Comparison of ENCODE assay signal across 8 cellular contexts in the genomic region with DNA sequence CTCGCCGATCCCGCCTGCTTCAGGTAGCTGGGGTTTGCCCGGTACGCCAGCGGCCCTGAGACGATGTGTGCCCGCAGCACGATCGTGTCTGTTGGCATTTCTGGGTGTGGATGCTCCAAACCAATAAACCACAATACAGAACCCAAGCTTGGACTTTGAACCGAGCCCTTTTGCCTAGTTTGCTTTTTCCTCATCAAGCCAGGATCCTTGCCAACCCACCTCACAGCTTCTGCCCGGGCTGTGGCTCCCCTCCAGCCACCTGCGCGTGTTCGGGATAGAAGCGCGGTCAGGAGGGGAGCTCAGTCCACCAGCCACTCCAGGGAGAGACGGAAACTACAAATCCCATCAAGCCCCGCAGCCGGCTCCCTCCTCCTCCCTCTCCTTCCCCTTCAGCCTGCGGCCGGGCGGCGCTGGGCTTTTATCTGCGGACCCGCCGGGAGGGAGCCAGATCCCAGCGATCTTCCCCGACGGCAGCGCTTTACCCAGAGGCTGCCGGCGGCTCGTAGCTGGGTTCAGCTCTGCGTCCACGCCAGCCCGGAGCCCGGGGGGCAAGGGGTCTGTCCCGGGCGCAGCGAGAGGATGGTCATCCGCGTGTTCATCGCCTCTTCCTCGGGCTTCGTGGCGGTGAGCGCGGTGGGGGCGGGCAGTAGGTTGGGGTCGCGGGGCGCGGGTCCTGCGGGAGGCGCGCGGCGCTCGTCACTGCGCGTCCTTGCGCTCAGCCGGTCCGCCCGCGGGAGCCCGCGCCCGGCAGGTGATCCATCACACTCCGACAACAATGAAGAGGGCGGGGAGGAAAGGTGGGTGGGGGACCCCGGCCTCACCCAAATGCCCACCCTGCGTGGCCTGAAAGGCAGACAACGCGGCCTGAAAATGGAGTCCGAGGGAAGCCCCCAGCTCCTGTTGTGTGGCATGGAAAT. TPM values are rescaled to one million over a fixed set of nuclear protein-coding genes. Genes with fewer than 3 reads are reported as not detected.
A peak's percentile ranks its signal among the peaks of the same experiment; 100 is the strongest.
DNase-seq lines count a peak whose midpoint lies in the region; ATAC-seq, FAIRE-seq and TF ChIP-seq lines count a peak whose summit lies in the region.

Gene SH3BGRL2 (plus strand): TSS at position 447 of the 917 bp plus-strand sequence. CDS start 133 bp downstream, at position 580.

- no peaks in the 10 kb centered on the region for H4K20me1 ChIP-seq in astrocyte (ENCODE audit: insufficient read depth, low read length)
- peaks cover 4% of the 10 kb centered on the region for H4K20me1 ChIP-seq in osteoblast (ENCODE audit: insufficient read depth, low read length)

- peaks cover 10% of the 10 kb centered on the region for H3K4me1 Mint-ChIP-seq in astrocyte (ENCODE audit: low read depth, unreplicated experiment)

- H3K36me3 ChIP-seq in Panc1 (ENCODE audit: control insufficient read depth, insufficient read depth, low read length) (no peaks in the 10 kb centered on the region; the same call in 1 of the 2 replicates), astrocyte (ENCODE audit: insufficient read depth, low read length) (no peaks in the 10 kb centered on the region), osteoblast (ENCODE audit: insufficient read depth, low read length) (no peaks in the 10 kb centered on the region), vagina (no peaks in the 10 kb centered on the region)

- BruUV-seq in Panc1 (replicated peaks; lab: Mats Ljungman, UMichigan): no TSS peak

- H3K27me3 Mint-ChIP-seq in astrocyte (ENCODE audit: low read depth, unreplicated experiment): peaks cover 7% of the 10 kb centered on the region

- peak within 1 kb of the TSS; percentile 96 for H3K4me3 Mint-ChIP-seq in astrocyte (ENCODE audit: unreplicated experiment)

- H3K36me3 Mint-ChIP-seq in astrocyte (ENCODE audit: low read depth, unreplicated experiment): no peaks in the 10 kb centered on the region

- H2AFZ ChIP-seq in astrocyte (ENCODE audit: low read depth, low read length): peak within 1 kb of the TSS; percentile 82
- H2AFZ ChIP-seq in osteoblast (ENCODE audit: low read length): peak within 1 kb of the TSS; percentile 73

- H3K9me3 Mint-ChIP-seq in astrocyte (ENCODE audit: unreplicated experiment): no peaks in the 10 kb centered on the region

- H3K9ac ChIP-seq in astrocyte (ENCODE audit: low read length): peak within 1 kb of the TSS; percentile 77

- H3K9me3 ChIP-seq in Panc1 (ENCODE audit: control insufficient read depth, insufficient read depth, low read depth, low read length): no peaks in the 10 kb centered on the region
- H3K9me3 ChIP-seq in astrocyte (ENCODE audit: insufficient read depth, low read depth, low read length): no peaks in the 10 kb centered on the region
- no peaks in the 10 kb centered on the region for H3K9me3 ChIP-seq in osteoblast (ENCODE audit: low read depth, low read length)
- H3K9me3 ChIP-seq in vagina: no peaks in the 10 kb centered on the region

- CTCF ChIA-PET in Panc1 (lab: Charles Lee): interaction anchor here (0.6 kb wide), 1 partner anchor 179 kb away, joined by 3 read pairs; no protein-coding TSS in a partner anchor

- H3K27ac ChIP-seq in Panc1 (ENCODE audit: low read length): peak within 1 kb of the TSS; percentile 52
- no peak within 1 kb of the TSS for H3K27ac ChIP-seq in astrocyte (ENCODE audit: low read depth, low read length)
- H3K27ac ChIP-seq in osteoblast (ENCODE audit: low read depth, low read length): no peak within 1 kb of the TSS
- H3K27ac ChIP-seq in vagina: peak within 1 kb of the TSS; percentile 71

- H3K4me1 ChIP-seq in Panc1 (ENCODE audit: control insufficient read depth, insufficient read depth, low read length) (peaks cover 6% of the 10 kb centered on the region), astrocyte (ENCODE audit: insufficient read depth, low read length) (peaks cover 14% of the 10 kb centered on the region), osteoblast (ENCODE audit: insufficient read depth, low read length) (peaks cover 2% of the 10 kb centered on the region), vagina (peaks cover 5% of the 10 kb centered on the region)

- ATAC-seq in GM19035 (IDR thresholded peaks at IDR 0.05; ENCODE audit: unreplicated experiment): peak; percentile 70
- peak; percentile 99 for ATAC-seq in Panc1
- peak; percentile 95 to 99 for ATAC-seq in left cardiac atrium

- DNase-seq in Ammon's horn (ENCODE audit: low spot score) (peak; percentile 77), HS-5 (ENCODE audit: low read depth) (peak; percentile 20), Panc1 (ENCODE audit: low read depth, low spot score) (no peak), astrocyte (ENCODE audit: low read depth) (peak; percentile 55), left cardiac atrium (peak; percentile 82), osteoblast (ENCODE audit: insufficient read length, low spot score, missing footprints) (peak; percentile 97), vagina (ENCODE audit: extremely low spot score in 2 of 2) (no peak)

- POLR2A ChIA-PET in Panc1 (lab: Charles Lee): interaction anchor here (0.6 to 1.1 kb wide), 3 partner anchors 11 to 621 kb away, joined by 3 to 5 read pairs (median 4); no protein-coding TSS in a partner anchor

- TF ChIP-seq POLR2A in vagina (IDR thresholded peaks at IDR 0.05): peak in 1 of 2 donors; percentile 58

- H3K27ac Mint-ChIP-seq in astrocyte (ENCODE audit: unreplicated experiment): peak within 1 kb of the TSS; percentile 37

- H3K4me3 ChIP-seq in Panc1 (ENCODE audit: low read depth in 2 of 2, low read length in 2 of 2): peak within 1 kb of the TSS; percentile 76 to 83
- H3K4me3 ChIP-seq in astrocyte (ENCODE audit: insufficient read depth, low read depth, low read length): peak within 1 kb of the TSS; percentile 70
- H3K4me3 ChIP-seq in osteoblast (ENCODE audit: insufficient read depth, low read length): peak within 1 kb of the TSS; percentile 76
- peak within 1 kb of the TSS; percentile 61 to 64 for H3K4me3 ChIP-seq in vagina

- FAIRE-seq in astrocyte (lab: Jason Lieb, UNC): no peak

- H3K79me2 ChIP-seq in astrocyte (ENCODE audit: insufficient read depth, low read length) (no peaks in the 10 kb centered on the region), osteoblast (ENCODE audit: insufficient read depth, low read length) (no peaks in the 10 kb centered on the region)

- intact Hi-C loops in Panc1 (cut with micrococcal nuclease; ENCODE audit: unreplicated experiment) (no loop called here), left cardiac atrium (cut with DNase I) (no loop called here), vagina (cut with DNase I) (no loop called here)

- in situ Hi-C loops in Panc1 (cut with HindIII; ENCODE audit: low pct_unique_long_range_greater_than_20kb, low sequenced_read_pairs): no loop called here

- H3K27me3 ChIP-seq in Panc1 (ENCODE audit: control insufficient read depth, insufficient read depth, low read length) (peaks cover 16% of the 10 kb centered on the region), astrocyte (ENCODE audit: insufficient read depth, low read length) (no peaks in the 10 kb centered on the region), osteoblast (ENCODE audit: insufficient read depth, low read length) (peaks cover 50% of the 10 kb centered on the region), vagina (no peaks in the 10 kb centered on the region)

- H3K4me2 ChIP-seq in astrocyte (ENCODE audit: low read length): peak within 1 kb of the TSS; percentile 92
- H3K4me2 ChIP-seq in osteoblast (ENCODE audit: insufficient read depth, low read length): peak within 1 kb of the TSS; percentile 76

- TF ChIP-seq CTCF in Panc1 (IDR thresholded peaks at IDR 0.05) (no peak), astrocyte (IDR thresholded peaks at IDR 0.05; ENCODE audit: insufficient read depth, low read depth, low read length) (no peak), osteoblast (IDR thresholded peaks at IDR 0.05; ENCODE audit: extremely low read depth, low read depth, low read length) (no peak), vagina (IDR thresholded peaks at IDR 0.05) (no peak)

RNA-seq across cellular contexts. Expression of gene SH3BGRL2, which starts in this region (rescaled TPM):
- total RNA-seq in Panc1 (2021; ENCODE audit: unreplicated experiment) (8.5 TPM), astrocyte (14.1 and 15.9 TPM in 2 replicates), left cardiac atrium (10 to 100 TPM; 10.3 to 11.9 TPM), osteoblast (2.2 and 2.7 TPM in 2 replicates), vagina (38.3 TPM)
- 6.1 TPM for polyA plus RNA-seq in Panc1 (2012; ENCODE audit: insufficient read length)

Comparison
In these comparisons a context has a peak if more than half of its experiments do, and no peak if none do; other contexts are left out.
1. DNase-seq: peak in Ammon's horn (single experiment), HS-5 (single experiment), astrocyte (single experiment), left cardiac atrium (single experiment) and osteoblast (single experiment); none in Panc1 (single experiment) and vagina (0 of 2).
2. H3K27ac ChIP-seq: peak in Panc1 (single experiment) and vagina (single experiment); none in astrocyte (single experiment) and osteoblast (single experiment).
3. Peak in every context shown above with its lines, with median percentiles within 50 percentile points of each other: ATAC-seq and H3K4me3 ChIP-seq.